1 cellular context compared by ENCODE assay signal in genomic region chr17:75459590-75460267, GRCh38.
TF ChIP-seq lines count a peak whose summit lies in the region.

No MANE protein-coding gene starts in this region.

TF ChIP-seq in liver, 16 proteins besides CTCF, POLR2A, EP300 and RAD21 (continued from another document):
- TF ChIP-seq YY1 (IDR thresholded peaks at IDR 0.05), result no peak
